In the genomic region with DNA sequence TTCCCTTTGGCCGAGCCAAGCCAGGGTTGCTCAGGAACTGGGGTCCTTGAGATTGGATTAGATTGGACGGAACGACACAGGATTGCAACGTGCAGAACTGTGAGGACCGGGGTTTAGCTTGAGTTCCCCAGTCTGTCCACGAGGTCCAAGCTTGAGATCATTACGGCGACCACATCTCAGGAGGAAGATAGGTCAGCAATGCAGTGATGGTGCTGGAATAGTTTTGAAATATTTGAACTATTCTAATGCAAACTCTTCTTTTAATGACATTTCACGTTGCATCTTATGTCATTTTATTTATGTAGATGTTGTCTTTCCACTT, we compare ENCODE assay signal across 7 cellular contexts. TPM values are rescaled to one million over a fixed set of nuclear protein-coding genes. Genes with fewer than 3 reads are reported as not detected.
"Had no signal": no experiment of that assay in that cellular context is flagged by ENCODE, and none has a peak within 500 bp of the region (broad histone marks: within the 10 kb centered on the region; RNA-seq: fewer than 3 reads in every experiment).

No MANE protein-coding gene starts in this region.

RNA-seq across cellular contexts. Expression of gene LAIR2, which starts 4.2 kb away (rescaled TPM):
- total RNA-seq: activated CD4-positive, alpha-beta memory T cell treated with anti-CD3 and anti-CD28 coated beads for 36 hours; ascending aorta; body of pancreas; bronchial epithelial cell; PC-3; SJSA1 had no signal

RNA-seq across cellular contexts. Expression of gene CDC42EP5, which starts 25.3 kb away (rescaled TPM):
- total RNA-seq: activated CD4-positive, alpha-beta memory T cell treated with anti-CD3 and anti-CD28 coated beads for 36 hours; activated CD4-positive, alpha-beta T cell treated with anti-CD3 and anti-CD28 coated beads, Interleukin-2, amount 10 ng/mL, durations not matched to agents 7 days and 5 days had no signal
